8 cellular contexts compared by ENCODE assay signal in the genomic region with DNA sequence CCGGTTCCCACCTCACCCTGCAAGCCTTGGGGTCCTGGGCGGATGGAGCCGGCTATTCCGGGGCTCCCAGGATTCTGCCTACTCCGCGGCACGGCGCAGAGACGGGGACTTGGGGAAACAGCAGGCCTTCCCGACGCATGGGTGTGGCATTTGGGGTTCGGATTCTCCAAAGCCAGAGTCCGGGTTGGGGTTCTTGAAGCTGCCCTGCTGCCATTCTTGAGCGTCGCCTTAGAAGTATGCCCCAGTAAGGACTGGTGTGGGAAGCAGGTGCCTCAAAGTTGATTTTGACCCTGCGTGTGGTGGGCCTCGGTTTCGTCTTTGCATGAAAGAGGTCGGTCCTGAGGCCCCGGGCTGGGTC. TPM values are rescaled to one million over a fixed set of nuclear protein-coding genes. Genes with fewer than 3 reads are reported as not detected.
DNase-seq lines count a peak whose midpoint lies in the region; ATAC-seq and TF ChIP-seq lines count a peak whose summit lies in the region.

No MANE protein-coding gene starts in this region.

- H3K36me3 ChIP-seq in SK-N-SH (replicated peaks in 1 of 2; ENCODE audit: control insufficient read depth in 1 of 2, insufficient read depth in 2 of 2, low read length in 1 of 2) (peaks cover 4 to 7% of the 10 kb centered on the region in 2 experiments), stomach (peaks cover 0 to 10% (median 8%) of the 10 kb centered on the region in 4 donors)

- peaks cover 56% of the 10 kb centered on the region for H3K79me2 ChIP-seq in SK-N-SH (ENCODE audit: insufficient read depth)

- H3K27ac Mint-ChIP-seq in activated T-helper 2 cell treated with anti-CD3 and anti-CD28 coated beads, Interferon-gamma antibody, Interleukin-2, Interleukin-4, amounts not matched to agents 10 μg/mL and 5 μg/mL and 100 μg/mL, durations not matched to agents 14 hours and 24 hours and 36 hours: peak overlapping the region; percentile 96

- no peak for DNase-seq in SK-N-SH
- no peak for DNase-seq in activated T-helper 2 cell treated with anti-CD3 and anti-CD28 coated beads, Interferon-gamma antibody, Interleukin-2, Interleukin-4, amounts not matched to agents 10 μg/mL and 5 μg/mL and 100 μg/mL, durations not matched to agents 14 hours and 24 hours and 36 hours (ENCODE audit: low spot score)
- DNase-seq in stomach: no peak
- no peak for DNase-seq in NCI-H1930 (lab: John Stamatoyannopoulos, UW)
- no peak for DNase-seq in NCI-H510A (lab: John Stamatoyannopoulos, UW)

- CTCF ChIA-PET in SK-N-SH (lab: Yijun Ruan, JAX): interaction anchor here (1.9 to 4.5 kb wide), 2 partner anchors 10 to 25 kb away, joined by 10 to 22 read pairs; partner anchors contain the start of gene IBA57

- H3K4me2 ChIP-seq in SK-N-SH: peak overlapping the region; percentile 100

- TF ChIP-seq POLR2A in stomach (IDR thresholded peaks at IDR 0.05): no peak

- H4K20me1 ChIP-seq in SK-N-SH (ENCODE audit: insufficient read depth): peaks cover 50% of the 10 kb centered on the region

- H3K27me3 ChIP-seq in SK-N-SH (ENCODE audit: insufficient read depth) (peaks cover 19% of the 10 kb centered on the region; the same call in 1 of the 2 replicates), stomach (no peaks in the 10 kb centered on the region)

- TF ChIP-seq RAD21 in SK-N-SH (IDR thresholded peaks at IDR 0.05; ENCODE audit: low read length): no peak

- peaks cover 27% of the 10 kb centered on the region for H3K36me3 Mint-ChIP-seq in activated T-helper 2 cell treated with anti-CD3 and anti-CD28 coated beads, Interferon-gamma antibody, Interleukin-2, Interleukin-4, amounts not matched to agents 10 μg/mL and 5 μg/mL and 100 μg/mL, durations not matched to agents 14 hours and 24 hours and 36 hours (ENCODE audit: low read depth)

- H3K4me1 Mint-ChIP-seq in activated T-helper 2 cell treated with anti-CD3 and anti-CD28 coated beads, Interferon-gamma antibody, Interleukin-2, Interleukin-4, amounts not matched to agents 10 μg/mL and 5 μg/mL and 100 μg/mL, durations not matched to agents 14 hours and 24 hours and 36 hours (ENCODE audit: low read depth): peaks cover 17% of the 10 kb centered on the region

- no peaks in the 10 kb centered on the region for H3K9me2 ChIP-seq in SK-N-SH

- TF ChIP-seq EP300 in SK-N-SH (IDR thresholded peaks at IDR 0.05; ENCODE audit: borderline replicate concordance in 1 of 2, low read depth in 1 of 2, low read length in 1 of 2): no peak
- TF ChIP-seq EP300 in stomach (IDR thresholded peaks at IDR 0.05): no peak

- no peaks in the 10 kb centered on the region for H3K9me3 Mint-ChIP-seq in activated T-helper 2 cell treated with anti-CD3 and anti-CD28 coated beads, Interferon-gamma antibody, Interleukin-2, Interleukin-4, amounts not matched to agents 10 μg/mL and 5 μg/mL and 100 μg/mL, durations not matched to agents 14 hours and 24 hours and 36 hours

- POLR2A ChIA-PET in SK-N-SH (lab: Yijun Ruan, JAX): interaction anchor here (0.5 to 1.0 kb wide), 5 partner anchors 11 to 323 kb away, joined by 3 to 6 read pairs (median 4); partner anchors contain the start of genes IBA57 and TRIM11

- H3K27ac ChIP-seq in SK-N-SH (ENCODE audit: low read depth in 2 of 2, low read length in 1 of 2) (peak overlapping the region; percentile 84 to 89), stomach (peak overlapping the region; percentile 97 to 99 (median 99))

- ATAC-seq in SK-N-SH treated with all-trans-retinoic acid at 6 μM for 48 hours (no peak), HG03521 (IDR thresholded peaks at IDR 0.05; ENCODE audit: unreplicated experiment) (no peak)

- WGBS in SK-N-SH (ENCODE audit: low lambda C conversion rate): 0% methylated on average over 5 of the region's 20 CpGs
- WGBS in stomach, 5 donors: 0 to 2% (median 1%) methylated on average over 10 to 20 of the region's 20 CpGs

- H3K9me3 ChIP-seq in SK-N-SH (no peaks in the 10 kb centered on the region), stomach (no peaks in the 10 kb centered on the region)

- no peaks in the 10 kb centered on the region for H3F3A ChIP-seq in SK-N-SH (replicated peaks; ENCODE audit: insufficient read depth)

- H3K4me3 Mint-ChIP-seq in activated T-helper 2 cell treated with anti-CD3 and anti-CD28 coated beads, Interferon-gamma antibody, Interleukin-2, Interleukin-4, amounts not matched to agents 10 μg/mL and 5 μg/mL and 100 μg/mL, durations not matched to agents 14 hours and 24 hours and 36 hours (ENCODE audit: low read depth): peak overlapping the region; percentile 96

- TF ChIP-seq CTCF in SK-N-SH (IDR thresholded peaks at IDR 0.05) (no peak), stomach (IDR thresholded peaks at IDR 0.05) (no peak)

- H3K4me3 ChIP-seq in SK-N-SH (ENCODE audit: low read depth in 2 of 2, low read length in 1 of 2) (peak overlapping the region; percentile 87 to 99), iPS-11a (ENCODE audit: low read depth, low read length) (peak overlapping the region; percentile 82), stomach (peak overlapping the region; percentile 65 to 97 (median 88))

- H2AFZ ChIP-seq in SK-N-SH (ENCODE audit: low read depth): no peak overlapping the region

- H3K27me3 Mint-ChIP-seq in activated T-helper 2 cell treated with anti-CD3 and anti-CD28 coated beads, Interferon-gamma antibody, Interleukin-2, Interleukin-4, amounts not matched to agents 10 μg/mL and 5 μg/mL and 100 μg/mL, durations not matched to agents 14 hours and 24 hours and 36 hours (ENCODE audit: low read depth): peaks cover 19% of the 10 kb centered on the region

- intact Hi-C loops in activated T-helper 2 cell treated with anti-CD3 and anti-CD28 coated beads, Interferon-gamma antibody, Interleukin-2, Interleukin-4, amounts not matched to agents 10 μg/mL and 5 μg/mL and 100 μg/mL, durations not matched to agents 14 hours and 24 hours and 36 hours (cut with micrococcal nuclease): loop anchor here (1.0 kb wide), 5 partner anchors 25 to 317 kb away; partner anchors contain the start of genes C1orf35, IBA57 and MRPL55
- intact Hi-C loops in stomach (cut with DNase I; ENCODE audit: low total_unique reads): loop anchor here (10.0 kb wide), 1 partner anchor 46 kb away; no protein-coding TSS in a partner anchor

- H3K4me1 ChIP-seq in SK-N-SH (ENCODE audit: control insufficient read depth in 1 of 2, insufficient read depth in 2 of 2, low read depth in 1 of 2, low read length in 1 of 2) (peaks cover 23% of the 10 kb centered on the region in 2 experiments; a peak in 2 of 4 replicates), stomach (peaks cover 38 to 56% (median 53%) of the 10 kb centered on the region in 4 donors)

- peak overlapping the region; percentile 98 for H3K9ac ChIP-seq in SK-N-SH

TF ChIP-seq in SK-N-SH treated with all-trans-retinoic acid at 6 μM for 48 hours, 23 proteins besides CTCF, POLR2A, EP300 and RAD21 (continues in another document):
- TF ChIP-seq RARB (CRISPR knock-in tag; IDR thresholded peaks at IDR 0.05): no peak

RNA-seq across cellular contexts. Expression of gene GUK1, which starts 0.6 kb away (rescaled TPM):
- 717 and 742 TPM in 2 replicates for polyA plus RNA-seq in SK-N-SH (2012; rRNA removed)
- polyA plus RNA-seq in SK-N-SH (2012; cell fraction: cytosol; rRNA removed): 457 and 681 TPM in 2 replicates
- polyA plus RNA-seq in SK-N-SH (2012; cell fraction: nucleus; rRNA removed): 521 and 537 TPM in 2 replicates
- 219 and 225 TPM in 2 replicates for total RNA-seq in activated T-helper 2 cell treated with anti-CD3 and anti-CD28 coated beads, Interferon-gamma antibody, Interleukin-2, Interleukin-4, amounts not matched to agents 10 μg/mL and 5 μg/mL and 100 μg/mL, durations not matched to agents 14 hours and 24 hours and 36 hours
- 100 to 1,000 TPM; 179 to 326 (median 230) TPM for total RNA-seq in stomach
- 100 to 1,000 TPM; 457 to 613 (median 592) TPM for polyA plus RNA-seq in stomach

RNA-seq across cellular contexts. Expression of gene GJC2, which starts 9.0 kb away (rescaled TPM):
- 0.92 and 0.97 TPM in 2 replicates for polyA plus RNA-seq in SK-N-SH (2012; rRNA removed)
- polyA plus RNA-seq in SK-N-SH (2012; cell fraction: cytosol; rRNA removed): 0.50 and 0.69 TPM in 2 replicates
- 2.1 and 2.9 TPM in 2 replicates for polyA plus RNA-seq in SK-N-SH (2012; cell fraction: nucleus; rRNA removed)
- 0.52 and 0.55 TPM in 2 replicates for total RNA-seq in activated T-helper 2 cell treated with anti-CD3 and anti-CD28 coated beads, Interferon-gamma antibody, Interleukin-2, Interleukin-4, amounts not matched to agents 10 μg/mL and 5 μg/mL and 100 μg/mL, durations not matched to agents 14 hours and 24 hours and 36 hours
- total RNA-seq in stomach: 10 to 100 TPM in 1 of 5 donors, 1 to 10 TPM in 2, not detected in 2; 1.3 to 26.6 (median 1.7) TPM
- 1 to 10 TPM in 1 of 3 donors, under 1 TPM in 2; 0.46 to 1.8 (median 0.87) TPM for polyA plus RNA-seq in stomach

RNA-seq across cellular contexts. Expression of gene IBA57, which starts 24.9 kb away (rescaled TPM):
- polyA plus RNA-seq in SK-N-SH (2012; rRNA removed): 1.8 TPM in 2 replicates
- polyA plus RNA-seq in SK-N-SH (2012; cell fraction: cytosol; rRNA removed): 0.86 and 1.1 TPM in 2 replicates
- 4.4 TPM in 2 replicates for polyA plus RNA-seq in SK-N-SH (2012; cell fraction: nucleus; rRNA removed)
- 7.6 and 7.9 TPM in 2 replicates for total RNA-seq in activated T-helper 2 cell treated with anti-CD3 and anti-CD28 coated beads, Interferon-gamma antibody, Interleukin-2, Interleukin-4, amounts not matched to agents 10 μg/mL and 5 μg/mL and 100 μg/mL, durations not matched to agents 14 hours and 24 hours and 36 hours
- total RNA-seq in stomach: 1 to 10 TPM; 1.2 to 6.1 (median 5.0) TPM
- 1 to 10 TPM; 1.4 to 5.3 (median 3.7) TPM for polyA plus RNA-seq in stomach

RNA-seq across cellular contexts. Expression of gene MRPL55, which starts 31.6 kb away (rescaled TPM):
- 70.3 and 75.3 TPM in 2 replicates for polyA plus RNA-seq in SK-N-SH (2012; rRNA removed)
- 27.2 and 49.1 TPM in 2 replicates for polyA plus RNA-seq in SK-N-SH (2012; cell fraction: cytosol; rRNA removed)
- 185 and 306 TPM in 2 replicates for polyA plus RNA-seq in SK-N-SH (2012; cell fraction: nucleus; rRNA removed)
- total RNA-seq in activated T-helper 2 cell treated with anti-CD3 and anti-CD28 coated beads, Interferon-gamma antibody, Interleukin-2, Interleukin-4, amounts not matched to agents 10 μg/mL and 5 μg/mL and 100 μg/mL, durations not matched to agents 14 hours and 24 hours and 36 hours: 47.3 and 53.6 TPM in 2 replicates
- total RNA-seq in stomach: 100 to 1,000 TPM in 1 of 5 donors, 10 to 100 TPM in 4; 18.7 to 101 (median 77.4) TPM
- 100 to 1,000 TPM; 136 to 158 (median 156) TPM for polyA plus RNA-seq in stomach

RNA-seq across cellular contexts. Expression of gene C1orf35, which starts 37.6 kb away (rescaled TPM):
- polyA plus RNA-seq in SK-N-SH (2012; rRNA removed): 28.6 and 42.9 TPM in 2 replicates
- 17.8 and 24.9 TPM in 2 replicates for polyA plus RNA-seq in SK-N-SH (2012; cell fraction: cytosol; rRNA removed)
- polyA plus RNA-seq in SK-N-SH (2012; cell fraction: nucleus; rRNA removed): 107 and 195 TPM in 2 replicates
- total RNA-seq in activated T-helper 2 cell treated with anti-CD3 and anti-CD28 coated beads, Interferon-gamma antibody, Interleukin-2, Interleukin-4, amounts not matched to agents 10 μg/mL and 5 μg/mL and 100 μg/mL, durations not matched to agents 14 hours and 24 hours and 36 hours: 23.9 and 24.5 TPM in 2 replicates
- total RNA-seq in stomach: 10 to 100 TPM in 2 of 5 donors, 1 to 10 TPM in 2, under 1 TPM in 1; 0.58 to 94.7 (median 5.0) TPM
- 10 to 100 TPM; 12.8 to 30.5 (median 20.0) TPM for polyA plus RNA-seq in stomach
